Comparison of ENCODE assay signal across 8 cellular contexts in genomic region chr1:159015440-159015909, GRCh38. TPM values are rescaled to one million over a fixed set of nuclear protein-coding genes. Genes with fewer than 3 reads are reported as not detected.
DNase-seq lines count a peak whose midpoint lies in the region; ATAC-seq, FAIRE-seq and TF ChIP-seq lines count a peak whose summit lies in the region.

No MANE protein-coding gene starts in this region.

- H3K27me3 Mint-ChIP-seq in T-helper 17 cell: no peaks in the 10 kb centered on the region

- no TSS peak for BruUV-seq in K562 (replicated peaks; lab: Mats Ljungman, UMichigan)

- H3K27ac ChIP-seq in K562 (ENCODE audit: extremely low read depth, low read depth, low read length): no peak overlapping the region; the same call in 2 of the 3 replicates

- TF ChIP-seq EP300 in K562 (IDR thresholded peaks at IDR 0.05; ENCODE audit: low read length): 0 out of 2 replicates have a peak, but pooled peaks have one; percentile 25

- H3K36me3 ChIP-seq in K562 (ENCODE audit: control insufficient read depth, insufficient read depth, low read length): no peaks in the 10 kb centered on the region

- no peaks in the 10 kb centered on the region; a peak in 2 of 5 replicates for H3K4me1 ChIP-seq in K562 (replicated peaks in 1 of 2; ENCODE audit: control insufficient read depth in 2 of 2, insufficient read depth in 2 of 2, low read length in 2 of 2)

- 12% methylated on average over 4 of the region's 4 CpGs for WGBS in K562 (ENCODE audit: insufficient coverage, low coverage, missing lambda C conversion rate)

- TF ChIP-seq CTCF in AG09319 (IDR thresholded peaks at IDR 0.05; ENCODE audit: low read depth, low read length) (no peak), K562 (IDR thresholded peaks at IDR 0.05 in 2 of 3, conservative IDR thresholded peaks at IDR 0.05 in 1 of 3; ENCODE audit: insufficient read depth in 2 of 3, low read depth in 1 of 3, low read length in 3 of 3) (no peak)

- intact Hi-C loops in K562 (cut with micrococcal nuclease) (no loop called here), left colon (cut with DNase I, micrococcal nuclease) (no loop called here)

- ATAC-seq in HG03378 (IDR thresholded peaks at IDR 0.05; ENCODE audit: unreplicated experiment): peak; percentile 94
- peak; percentile 94 for ATAC-seq in T-helper 17 cell
- ATAC-seq in K562: peak; percentile 86
- peak; percentile 86 for ATAC-seq in left colon

- no peak for TF ChIP-seq POLR2A in K562 (conservative IDR thresholded peaks at IDR 0.05)

- no peak for TF ChIP-seq RAD21 in K562 (CRISPR knock-in tag; conservative IDR thresholded peaks at IDR 0.05 in 1 of 2, IDR thresholded peaks at IDR 0.05 in 1 of 2)

- H3K9ac ChIP-seq in K562 (ENCODE audit: insufficient read depth in 1 of 2, low read depth in 2 of 2, low read length in 2 of 2): no peak overlapping the region

- H3K27me3 ChIP-seq in K562 (ENCODE audit: control insufficient read depth in 2 of 2, insufficient read depth in 2 of 2, low read length in 2 of 2): no peaks in the 10 kb centered on the region

- no peak overlapping the region for H3K4me3 ChIP-seq in K562

- POLR2A ChIA-PET in K562 (lab: Yijun Ruan, JAX): no interaction called here

- H3K79me2 ChIP-seq in K562 (ENCODE audit: control insufficient read depth, insufficient read depth, low read length): no peaks in the 10 kb centered on the region

- CTCF ChIA-PET in K562 (lab: Yijun Ruan, JAX; ENCODE audit: low intra/inter-chr PET ratio): no interaction called here

- H4K20me1 ChIP-seq in K562 (replicated peaks; ENCODE audit: control insufficient read depth, insufficient read depth, low read length): no peaks in the 10 kb centered on the region

- H3K9me1 ChIP-seq in K562 (ENCODE audit: control insufficient read depth, insufficient read depth, low read length): no peaks in the 10 kb centered on the region

- FAIRE-seq in K562 (lab: Jason Lieb, UNC): no peak

- H3K4me1 Mint-ChIP-seq in T-helper 17 cell: peaks cover 59% of the 10 kb centered on the region

- H3K9me3 ChIP-seq in T-helper 17 cell (ENCODE audit: control insufficient read depth, low read length, poor library complexity, severe bottlenecking): no peaks in the 10 kb centered on the region
- no peaks in the 10 kb centered on the region; the same call in 1 of the 2 replicates for H3K9me3 ChIP-seq in K562 (replicated peaks; ENCODE audit: control insufficient read depth, insufficient read depth, low read depth, low read length)

- in situ Hi-C loops in K562 (cut with MboI): no loop called here

- DNase-seq in AG09319 (ENCODE audit: extremely low read depth, low read depth) (peak; percentile 38), GM19240 (ENCODE audit: insufficient read length, low spot score) (peak; percentile 36), T-helper 17 cell (peak; percentile 22 to 50 (median 36)), K562 (ENCODE audit: extremely low read depth in 1 of 4, low spot score in 3 of 4) (peak in 2 of 4 experiments; percentile 26 to 72), left colon (peak; percentile 44 to 62), NCI-H187 (lab: John Stamatoyannopoulos, UW) (no peak)
- DNase-seq in stimulated activated CD8-positive, alpha-beta memory T cell treated with anti-CD3 and anti-CD28 coated beads, Interleukin-4, amount 100 ng/mL, for 1 hour (ENCODE audit: low read depth in 2 of 2, low spot score in 1 of 2): peak; percentile 23 to 50

- H3K36me3 Mint-ChIP-seq in T-helper 17 cell (ENCODE audit: low read depth): peaks cover 22% of the 10 kb centered on the region

- peak overlapping the region; percentile 79 for H2AFZ ChIP-seq in K562 (ENCODE audit: low read depth, low read length)

- no peak overlapping the region for H3K4me2 ChIP-seq in K562 (ENCODE audit: insufficient read depth, low read length)

- peak overlapping the region; percentile 97 for H3K4me3 Mint-ChIP-seq in T-helper 17 cell

- H3K27ac Mint-ChIP-seq in T-helper 17 cell: peak overlapping the region; percentile 99

TF ChIP-seq in K562, 482 proteins besides CTCF, POLR2A, EP300 and RAD21 (continues in another document):
- no peak for TF ChIP-seq POU5F1 (IDR thresholded peaks at IDR 0.05; ENCODE audit: borderline replicate concordance, low read depth, low read length, partially characterized antibody)
- TF ChIP-seq MCM2 (IDR thresholded peaks at IDR 0.05; ENCODE audit: low read depth): no peak
- TF ChIP-seq MAFF (IDR thresholded peaks at IDR 0.05; ENCODE audit: low read length): no peak
- TF ChIP-seq ZNF23 (CRISPR knock-in tag; IDR thresholded peaks at IDR 0.05): no peak
- no peak for TF ChIP-seq ZNF76 (CRISPR knock-in tag; IDR thresholded peaks at IDR 0.05; ENCODE audit: borderline replicate concordance)
- TF ChIP-seq SAFB (IDR thresholded peaks at IDR 0.05; ENCODE audit: borderline replicate concordance, low read depth, low read length): no peak
- no peak for TF ChIP-seq SMAD2 (IDR thresholded peaks at IDR 0.05; ENCODE audit: low read depth, low read length)
- TF ChIP-seq OTX1 (CRISPR knock-in tag; IDR thresholded peaks at IDR 0.05): peak; percentile 58; the same call in 1 of the 2 replicates
- TF ChIP-seq SMARCB1 (IDR thresholded peaks at IDR 0.05; ENCODE audit: insufficient read length, low read depth): no peak
- TF ChIP-seq KDM4B (IDR thresholded peaks at IDR 0.05; ENCODE audit: borderline replicate concordance in 2 of 2, low read depth in 1 of 2): no peak
- TF ChIP-seq FOXJ2 (tag; IDR thresholded peaks at IDR 0.05): no peak
- no peak for TF ChIP-seq ZZZ3 (IDR thresholded peaks at IDR 0.05)
- TF ChIP-seq FOXP4 (CRISPR knock-in tag; IDR thresholded peaks at IDR 0.05; ENCODE audit: borderline replicate concordance): no peak
- no peak for TF ChIP-seq ESRRB (CRISPR knock-in tag; IDR thresholded peaks at IDR 0.05; ENCODE audit: borderline replicate concordance)
- no peak for TF ChIP-seq PURB (CRISPR knock-in tag; IDR thresholded peaks at IDR 0.05; ENCODE audit: low read depth)
- TF ChIP-seq BRF1 (IDR thresholded peaks at IDR 0.05; ENCODE audit: borderline replicate concordance, extremely low read depth, insufficient read length): no peak
- TF ChIP-seq ZNF436 (CRISPR knock-in tag; IDR thresholded peaks at IDR 0.05): no peak
- no peak for TF ChIP-seq ZNF263 (CRISPR knock-in tag; IDR thresholded peaks at IDR 0.05; ENCODE audit: borderline replicate concordance)
- TF ChIP-seq CREBBP (IDR thresholded peaks at IDR 0.05; ENCODE audit: low read depth, low read length): no peak
- TF ChIP-seq PPARD (CRISPR knock-in tag; IDR thresholded peaks at IDR 0.05): no peak
- TF ChIP-seq ZKSCAN3 (CRISPR knock-in tag; IDR thresholded peaks at IDR 0.05): no peak
- no peak for TF ChIP-seq RBM25 (IDR thresholded peaks at IDR 0.05; ENCODE audit: low read depth, low read length, severe bottlenecking)
- TF ChIP-seq FOXJ3 (CRISPR knock-in tag; IDR thresholded peaks at IDR 0.05): no peak
- no peak for TF ChIP-seq EZH2 (IDR thresholded peaks at IDR 0.05; ENCODE audit: borderline replicate concordance, low read depth, low read length)
- peak; percentile 76 for TF ChIP-seq ZKSCAN8 (CRISPR knock-in tag; IDR thresholded peaks at IDR 0.05)
- no peak for TF ChIP-seq RBM14 (IDR thresholded peaks at IDR 0.05; ENCODE audit: borderline replicate concordance, insufficient read depth, low read depth, low read length)

RNA-seq across cellular contexts. Expression of gene IFI16, which starts 5.8 kb away (rescaled TPM):
- 10 to 100 TPM; 68.0 to 82.8 TPM for total RNA-seq in T-helper 17 cell
- total RNA-seq in K562 (2011; cell fraction: chromatin; rRNA removed; ENCODE audit: low replicate concordance): 0.25 and 0.32 TPM in 2 replicates
- total RNA-seq in K562 (2011; cell fraction: nucleolus; rRNA removed): 0.17 TPM in 1 of 2 replicates, not detected in the other
- total RNA-seq in K562 (2011; cell fraction: nucleoplasm; rRNA removed): 0.84 TPM in 1 of 2 replicates, not detected in the other
- 1.2 and 1.6 TPM in 2 replicates for total RNA-seq in K562 (2014; rRNA removed)
- total RNA-seq in K562 (2014; rRNA removed; fragmentation: Illumina TruSeq; extraction: Trizol): 0.45 and 1.0 TPM in 2 replicates
- total RNA-seq in K562 (2015; rRNA removed; fragmentation: Illumina TruSeq; extraction: Trizol): 1.4 and 1.9 TPM in 2 replicates
- total RNA-seq in K562 (2021): 1.1 and 1.8 TPM in 2 replicates
- polyA plus RNA-seq in K562 (2011; rRNA removed): 0.18 and 0.70 TPM in 2 replicates
- 0.04 and 0.19 TPM in 2 replicates for polyA plus RNA-seq in K562 (2011; cell fraction: cytosol; rRNA removed)
- polyA plus RNA-seq in K562 (2011; cell fraction: nucleus; rRNA removed): 0.15 and 0.51 TPM in 2 replicates
- polyA plus RNA-seq in K562 (2012): 2.9 and 16.3 TPM in 2 replicates
- polyA plus RNA-seq in K562 (2014; fragmentation: Illumina TruSeq; extraction: Trizol): 2.6 and 3.2 TPM in 2 replicates
- 1 to 10 TPM; 1.7 to 2.8 TPM for polyA plus RNA-seq in K562 (2014; fragmentation: Nextera tagmentation; extraction: Ambion mirVana)
- polyA plus RNA-seq in K562 (2014; rRNA removed): 1.6 and 2.3 TPM in 2 replicates
- polyA minus RNA-seq in K562 (2011; rRNA and poly(A)+ RNA removed): 0.33 and 0.63 TPM in 2 replicates
- polyA minus RNA-seq in K562 (2011; cell fraction: cytosol; rRNA and poly(A)+ RNA removed): 0.67 TPM in 1 of 2 replicates, not detected in the other
- 0.27 TPM in 1 of 2 replicates, not detected in the other for polyA minus RNA-seq in K562 (2011; cell fraction: nucleus; rRNA and poly(A)+ RNA removed)
- total RNA-seq in left colon: 10 to 100 TPM; 14.3 to 22.3 TPM

Comparison
In these comparisons a context has a peak if more than half of its experiments do, and no peak if none do; other contexts are left out.
1. DNase-seq: peak in AG09319 (single experiment), GM19240 (single experiment), T-helper 17 cell (3 of 3), left colon (2 of 2) and stimulated activated CD8-positive, alpha-beta memory T cell treated with anti-CD3 and anti-CD28 coated beads, Interleukin-4, amount 100 ng/mL, for 1 hour (2 of 2); none in NCI-H187 (0 of 2).
2. RNA of gene IFI16, which starts 5.8 kb away (total RNA-seq): 68.0 to 82.8 TPM in T-helper 17 cell and 14.3 to 22.3 TPM in left colon; 0.17 to 1.9 TPM in K562; every median in the first group is over 4 times any median in the second.
3. Peak in every context shown above with its lines, with median percentiles within 50 percentile points of each other: ATAC-seq.